Comparison of ENCODE assay signal across 8 cellular contexts in the genomic region with DNA sequence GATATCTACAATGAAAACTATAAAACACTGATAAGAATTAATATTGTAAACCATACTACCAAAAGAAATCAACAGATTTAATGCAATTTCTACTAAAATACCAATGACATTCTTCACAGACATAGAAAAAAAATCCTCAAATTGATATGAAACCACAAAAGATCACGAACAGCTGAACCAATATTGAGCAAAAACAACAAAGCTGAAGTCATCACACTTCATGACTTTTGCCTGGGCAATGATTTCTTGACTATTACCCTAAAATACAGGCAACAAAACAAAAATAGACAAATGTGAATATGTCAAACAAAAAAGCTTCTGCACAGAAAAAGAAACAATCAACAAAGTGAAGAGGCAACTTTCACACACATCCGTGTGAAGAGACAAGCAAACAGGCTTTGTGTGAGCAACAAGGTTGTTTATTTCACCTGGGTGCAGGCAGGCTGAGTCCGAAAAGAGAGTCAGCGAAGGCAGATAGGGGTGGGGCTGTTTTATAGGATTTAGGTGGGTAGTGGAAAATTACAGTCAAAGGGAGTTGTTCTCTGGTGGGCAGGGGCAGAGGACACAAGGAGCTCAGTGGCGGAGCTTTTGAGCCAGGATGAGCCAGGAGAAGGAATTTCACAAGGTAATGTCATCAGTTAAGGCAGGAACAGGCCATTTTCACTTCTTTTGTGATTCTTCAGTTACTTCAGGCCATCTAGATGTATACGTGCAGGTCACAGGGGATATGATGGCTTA.
DNase-seq lines count a peak whose midpoint lies in the region; ATAC-seq and TF ChIP-seq lines count a peak whose summit lies in the region.
"Not testable (repeated sequence)": the region's sequence is repeated elsewhere in the genome, so short reads cannot be mapped to it uniquely, and the experiment has no call there.

No MANE protein-coding gene starts in this region.

- not testable (repeated sequence) for H3K79me1 ChIP-seq in IMR-90 (ENCODE audit: low read depth in 1 of 2, low read length in 2 of 2); mesendoderm (ENCODE audit: low read length)

- TF ChIP-seq POLR2A in IMR-90 (IDR thresholded peaks at IDR 0.05; ENCODE audit: low read depth, low read length): not testable (repeated sequence)

- not testable (repeated sequence) for H3K4me3 Mint-ChIP-seq in chondrocyte (ENCODE audit: unreplicated experiment); progenitor cell of endocrine pancreas (ENCODE audit: low read depth)

- not testable (repeated sequence) for H3K4me3 ChIP-seq in AG09309 (ENCODE audit: control insufficient read depth, low read depth, low read length); GM23248; IMR-90 (ENCODE audit: insufficient read depth, low read depth, low read length); mesendoderm (ENCODE audit: low read length)

- not testable (repeated sequence) for H2BK15ac ChIP-seq in IMR-90 (ENCODE audit: low read depth, low read length); mesendoderm (replicated peaks; ENCODE audit: low read depth)

- H2BK20ac ChIP-seq in IMR-90 (ENCODE audit: low read depth, low read length): not testable (repeated sequence)

- H3K9me3 Mint-ChIP-seq in chondrocyte (ENCODE audit: low read depth); progenitor cell of endocrine pancreas (ENCODE audit: low read depth): not testable (repeated sequence)

- H3K27ac ChIP-seq in GM23248; IMR-90 (ENCODE audit: insufficient read depth, low read length); mesendoderm (ENCODE audit: low read depth, low read length): not testable (repeated sequence)

- peaks cover 26% of the 10 kb centered on the region for H3K4me1 Mint-ChIP-seq in chondrocyte (ENCODE audit: low read depth)
- not testable (repeated sequence) for H3K4me1 Mint-ChIP-seq in progenitor cell of endocrine pancreas (ENCODE audit: low read depth)

- H3K27ac Mint-ChIP-seq in chondrocyte (ENCODE audit: unreplicated experiment): peak overlapping the region; percentile 22
- H3K27ac Mint-ChIP-seq in progenitor cell of endocrine pancreas: peak overlapping the region; percentile 19

- not testable (repeated sequence) for H3K9me3 ChIP-seq in GM23248 (ENCODE audit: low read depth); IMR-90 (ENCODE audit: control insufficient read depth, insufficient read depth, low read length)

- DNase-seq in AG09309 (ENCODE audit: low read depth) (peak; percentile 32), GM23248 (peak; percentile 55), IMR-90 (peak; percentile 62), amniotic epithelial cell (ENCODE audit: low read depth) (peak; percentile 47), fibroblast of peridontal ligament (ENCODE audit: extremely low read depth) (peak; percentile 87), mesendoderm (peak; percentile 90)
- DNase-seq in chondrocyte (ENCODE audit: low spot score); progenitor cell of endocrine pancreas (ENCODE audit: low spot score, unreplicated experiment): not testable (repeated sequence)

- not testable (repeated sequence) for TF ChIP-seq RAD21 in IMR-90 (IDR thresholded peaks at IDR 0.05; ENCODE audit: low read length)

- H4K91ac ChIP-seq in IMR-90 (ENCODE audit: insufficient read depth, low read depth, low read length): not testable (repeated sequence)

- in situ Hi-C loops in GM23248 (cut with MboI); IMR-90 (cut with MboI; ENCODE audit: low sequenced_read_pairs): not testable (repeated sequence)

- H3K79me2 ChIP-seq in GM23248 (ENCODE audit: insufficient read depth); mesendoderm (ENCODE audit: control insufficient read depth, insufficient read depth, low read length): not testable (repeated sequence)

- H2BK5ac ChIP-seq in IMR-90 (ENCODE audit: low read depth, low read length, poor library complexity, severe bottlenecking); mesendoderm (ENCODE audit: low read length): not testable (repeated sequence)

- H3K36me3 ChIP-seq in GM23248 (ENCODE audit: low read depth); IMR-90 (ENCODE audit: control insufficient read depth, insufficient read depth, low read length); mesendoderm (ENCODE audit: control insufficient read depth, insufficient read depth, low read length): not testable (repeated sequence)

- H2AFZ ChIP-seq in GM23248; IMR-90 (replicated peaks; ENCODE audit: low read length, poor library complexity): not testable (repeated sequence)

- H3F3A ChIP-seq in GM23248 (ENCODE audit: insufficient read depth): not testable (repeated sequence)

- H2AK5ac ChIP-seq in IMR-90 (ENCODE audit: low read depth, low read length); mesendoderm (ENCODE audit: low read length): not testable (repeated sequence)

- H3K9ac ChIP-seq in GM23248; IMR-90 (ENCODE audit: low read depth, low read length): not testable (repeated sequence)
- peak overlapping the region; percentile 60 for H3K9ac ChIP-seq in mesendoderm (ENCODE audit: low read length)

- H3K27me3 ChIP-seq in GM23248 (replicated peaks; ENCODE audit: insufficient read depth): peaks cover 24% of the 10 kb centered on the region; the same call in 1 of the 2 replicates
- H3K27me3 ChIP-seq in IMR-90 (ENCODE audit: control insufficient read depth, insufficient read depth, low read length); mesendoderm (ENCODE audit: insufficient read depth, low read length, poor library complexity): not testable (repeated sequence)

- H3K36me3 Mint-ChIP-seq in chondrocyte (ENCODE audit: low read depth); progenitor cell of endocrine pancreas (ENCODE audit: insufficient read depth): not testable (repeated sequence)

- H2BK120ac ChIP-seq in IMR-90 (ENCODE audit: low read depth, low read length); mesendoderm (ENCODE audit: low read depth, low read length): not testable (repeated sequence)

- not testable (repeated sequence) for H3K4ac ChIP-seq in IMR-90 (ENCODE audit: low read depth, low read length); mesendoderm (ENCODE audit: low read depth, low read length)

- not testable (repeated sequence) for BruUV-seq in IMR-90 (replicated peaks; lab: Mats Ljungman, UMichigan)

- not testable (repeated sequence) for ATAC-seq in IMR-90 (ENCODE audit: low read depth)

- not testable (repeated sequence) for H3K9me1 ChIP-seq in IMR-90 (ENCODE audit: insufficient read depth, low read length)

- not testable (repeated sequence) for TF ChIP-seq CTCF in AG09309 (IDR thresholded peaks at IDR 0.05; ENCODE audit: control insufficient read depth, insufficient read depth, low read depth, low read length, missing control alignments); IMR-90 (conservative IDR thresholded peaks at IDR 0.05; ENCODE audit: low read depth, low read length); chondrocyte (IDR thresholded peaks at IDR 0.05); progenitor cell of endocrine pancreas (IDR thresholded peaks at IDR 0.05; ENCODE audit: unreplicated experiment)

- intact Hi-C loops in IMR-90 (cut with micrococcal nuclease): not testable (repeated sequence)

- POLR2A ChIA-PET in IMR-90 (lab: Charles Lee; ENCODE audit: unreplicated experiment): not testable (repeated sequence)

- H3K14ac ChIP-seq in IMR-90 (replicated peaks; ENCODE audit: low read depth, low read length): not testable (repeated sequence)

- H3K27me3 Mint-ChIP-seq in chondrocyte (ENCODE audit: low read depth); progenitor cell of endocrine pancreas: not testable (repeated sequence)

- dilution Hi-C loops in IMR-90 (cut with HindIII; ENCODE audit: low sequenced_read_pairs, unreplicated experiment): not testable (repeated sequence)

- not testable (repeated sequence) for H3K4me2 ChIP-seq in GM23248 (ENCODE audit: unreplicated experiment); IMR-90 (ENCODE audit: low read depth, low read length); mesendoderm (ENCODE audit: low read length)

- not testable (repeated sequence) for H3K4me1 ChIP-seq in GM23248 (ENCODE audit: insufficient read depth); IMR-90 (ENCODE audit: control insufficient read depth, insufficient read depth, low read length)
- H3K4me1 ChIP-seq in mesendoderm (ENCODE audit: control insufficient read depth, low read depth, low read length): peaks cover 10% of the 10 kb centered on the region

- CTCF ChIA-PET in IMR-90 (lab: Yijun Ruan, JAX): not testable (repeated sequence)

- not testable (repeated sequence) for H4K5ac ChIP-seq in IMR-90 (ENCODE audit: low read depth, low read length); mesendoderm (ENCODE audit: low read length)

- not testable (repeated sequence) for H3K9me2 ChIP-seq in GM23248 (ENCODE audit: insufficient read depth)

- H2AK9ac ChIP-seq in IMR-90 (replicated peaks; ENCODE audit: low read depth, low read length, poor library complexity): not testable (repeated sequence)

- 83% methylated on average over 6 of the region's 6 CpGs for WGBS in GM23248 (ENCODE audit: low coverage in 1 of 2, low lambda C conversion rate in 2 of 2, missing lambda C conversion rate in 2 of 2), 2 experiments
- WGBS in IMR-90 (ENCODE audit: extremely low coverage in 2 of 2, insufficient read length in 1 of 2), 2 experiments: no CpG with 5 or more reads among the region's 6 CpGs
- no CpG with 5 or more reads among the region's 6 CpGs for WGBS in mesendoderm (ENCODE audit: extremely low coverage, insufficient coverage, low lambda C conversion rate)

- H3K23ac ChIP-seq in IMR-90 (ENCODE audit: low read depth, low read length); mesendoderm (ENCODE audit: low read length): not testable (repeated sequence)

- H3K56ac ChIP-seq in IMR-90 (ENCODE audit: extremely low read depth, insufficient read depth, low read length): not testable (repeated sequence)
- peak overlapping the region; percentile 56 for H3K56ac ChIP-seq in mesendoderm (ENCODE audit: low read length)

- H4K20me1 ChIP-seq in GM23248 (ENCODE audit: insufficient read depth); IMR-90 (ENCODE audit: insufficient read depth, low read length): not testable (repeated sequence)

- not testable (repeated sequence) for H4K8ac ChIP-seq in IMR-90 (ENCODE audit: low read depth in 2 of 2, low read length in 2 of 2); mesendoderm (ENCODE audit: low read depth, low read length)

- not testable (repeated sequence) for H3K18ac ChIP-seq in IMR-90 (ENCODE audit: low read depth, low read length)
- peak overlapping the region; percentile 30 for H3K18ac ChIP-seq in mesendoderm (ENCODE audit: low read length)
